In genomic region chr17:50420419-50421112, GRCh38 we compare ENCODE assay signal across 9 cellular contexts. TPM values are rescaled to one million over a fixed set of nuclear protein-coding genes. Genes with fewer than 3 reads are reported as not detected.
DNase-seq lines count a peak whose midpoint lies in the region; ATAC-seq and TF ChIP-seq lines count a peak whose summit lies in the region.
"Had no signal": no experiment of that assay in that cellular context is flagged by ENCODE, and none has a peak within 500 bp of the region (broad histone marks: within the 10 kb centered on the region; RNA-seq: fewer than 3 reads in every experiment).

No MANE protein-coding gene starts in this region.

- no peaks in the 10 kb centered on the region for H4K20me1 ChIP-seq in DND-41 (ENCODE audit: insufficient read depth, low read length)
- no peaks in the 10 kb centered on the region for H4K20me1 ChIP-seq in OCI-LY1 (ENCODE audit: insufficient read depth, low read length)

- H3K9me3 ChIP-seq in DND-41 (ENCODE audit: insufficient read depth, low read length, severe bottlenecking) (peaks cover 4% of the 10 kb centered on the region), OCI-LY1 (ENCODE audit: low read length) (no peaks in the 10 kb centered on the region), esophagus muscularis mucosa (no peaks in the 10 kb centered on the region), psoas muscle (no peaks in the 10 kb centered on the region), ovary (no peaks in the 10 kb centered on the region)

- TF ChIP-seq POLR2A in esophagus muscularis mucosa (IDR thresholded peaks at IDR 0.05; ENCODE audit: low read depth) (no peak), ovary (IDR thresholded peaks at IDR 0.05) (no peak)

- H3F3A ChIP-seq in OCI-LY1 (ENCODE audit: insufficient read depth, low read length): no peaks in the 10 kb centered on the region

- DNase-seq in DND-41 (no peak), esophagus muscularis mucosa (ENCODE audit: extremely low spot score) (no peak), psoas muscle (no peak), dedifferentiated amniotic fluid mesenchymal stem cell (ENCODE audit: extremely low spot score) (no peak), ovary (no peak), nucleus accumbens (lab: John Stamatoyannopoulos, UW) (no peak)
- DNase-seq in activated CD4-positive, CD25-positive, alpha-beta regulatory T cell treated with anti-CD3 and anti-CD28 coated beads, Interleukin-2, amount 50 U/mL, for 72 hours: no peak

- TF ChIP-seq CTCF in DND-41 (IDR thresholded peaks at IDR 0.05; ENCODE audit: borderline replicate concordance, extremely low read depth, low read length, poor library complexity, severe bottlenecking) (no peak), OCI-LY1 (IDR thresholded peaks at IDR 0.05; ENCODE audit: low read length) (no peak), esophagus muscularis mucosa (IDR thresholded peaks at IDR 0.05) (no peak), psoas muscle (IDR thresholded peaks at IDR 0.05) (no peak), ovary (IDR thresholded peaks at IDR 0.05) (no peak)

- H2AFZ ChIP-seq in DND-41 (ENCODE audit: low read depth, low read length) (peak overlapping the region; percentile 80), OCI-LY1 (ENCODE audit: low read length) (no peak overlapping the region)

- no peaks in the 10 kb centered on the region for H3K9me2 ChIP-seq in OCI-LY1 (ENCODE audit: low read depth, low read length)

- H3K27me3 ChIP-seq in DND-41 (ENCODE audit: insufficient read depth, low read length, poor library complexity) (no peaks in the 10 kb centered on the region), OCI-LY1 (ENCODE audit: insufficient read depth, low read length) (no peaks in the 10 kb centered on the region), esophagus muscularis mucosa (no peaks in the 10 kb centered on the region), psoas muscle (ENCODE audit: insufficient read depth in 3 of 3, low read length in 2 of 3) (no peaks in the 10 kb centered on the region), ovary (no peaks in the 10 kb centered on the region)

- H3K4me1 ChIP-seq in DND-41 (ENCODE audit: insufficient read depth, low read length) (peaks cover 53% of the 10 kb centered on the region), OCI-LY1 (ENCODE audit: insufficient read depth, low read length, severe bottlenecking) (peaks cover 16% of the 10 kb centered on the region), esophagus muscularis mucosa (peaks cover 7 to 30% (median 20%) of the 10 kb centered on the region in 4 donors), psoas muscle (peaks cover 7% of the 10 kb centered on the region), ovary (ENCODE audit: insufficient read depth) (peaks cover 8% of the 10 kb centered on the region)

- H3K79me2 ChIP-seq in DND-41 (ENCODE audit: insufficient read depth, low read length): peaks cover 7% of the 10 kb centered on the region
- H3K79me2 ChIP-seq in OCI-LY1 (ENCODE audit: insufficient read depth, low read length): no peaks in the 10 kb centered on the region

- H3K4me3 ChIP-seq in DND-41 (ENCODE audit: low read depth in 1 of 2, low read length in 2 of 2) (peak overlapping the region; percentile 18 to 54; a peak in 3 of 4 replicates), OCI-LY1 (ENCODE audit: low read depth, low read length, poor library complexity, severe bottlenecking) (no peak overlapping the region), esophagus muscularis mucosa (no peak overlapping the region), psoas muscle (no peak overlapping the region), ovary (no peak overlapping the region)

- peak overlapping the region; percentile 85 for H3K27ac ChIP-seq in DND-41 (ENCODE audit: low read length)
- no peak overlapping the region for H3K27ac ChIP-seq in OCI-LY1 (ENCODE audit: low read depth, low read length, poor library complexity, severe bottlenecking)
- H3K27ac ChIP-seq in esophagus muscularis mucosa (replicated peaks in 1 of 4): peak overlapping the region in 3 of 4 donors; percentile 47 to 67 (median 52)
- no peak overlapping the region for H3K27ac ChIP-seq in psoas muscle
- no peak overlapping the region for H3K27ac ChIP-seq in ovary

- ATAC-seq in DND-41 (ENCODE audit: insufficient read depth, low read depth) (no peak), psoas muscle (peak in 3 of 4 donors; percentile 28 to 73 (median 33))

- no peaks in the 10 kb centered on the region for H3K36me3 ChIP-seq in DND-41 (ENCODE audit: insufficient read depth, low read length)
- no peaks in the 10 kb centered on the region for H3K36me3 ChIP-seq in OCI-LY1 (ENCODE audit: insufficient read depth, low read length)
- H3K36me3 ChIP-seq in esophagus muscularis mucosa: no peaks in the 10 kb centered on the region
- H3K36me3 ChIP-seq in psoas muscle (ENCODE audit: insufficient read depth in 1 of 2, low read depth in 1 of 2): no peaks in the 10 kb centered on the region
- H3K36me3 ChIP-seq in ovary: no peaks in the 10 kb centered on the region

- WGBS in esophagus muscularis mucosa: 93% methylated on average over 6 of the region's 6 CpGs
- WGBS in psoas muscle, 3 donors: 76 to 93% (median 80%) methylated on average over 6 of the region's 6 CpGs
- 86 to 97% (median 95%) methylated on average over 6 of the region's 6 CpGs for WGBS in ovary, 3 donors

- no peak for TF ChIP-seq EP300 in esophagus muscularis mucosa (IDR thresholded peaks at IDR 0.05)
- TF ChIP-seq EP300 in ovary (IDR thresholded peaks at IDR 0.05): no peak

- H3K9ac ChIP-seq in DND-41 (ENCODE audit: low read depth, low read length) (peak overlapping the region; percentile 57), OCI-LY1 (ENCODE audit: low read length) (no peak overlapping the region)

- intact Hi-C loops in esophagus muscularis mucosa (cut with DNase I): no loop called here
- intact Hi-C loops in psoas muscle (cut with DNase I): no loop called here
- intact Hi-C loops in ovary (cut with DNase I): no loop called here

- H3K4me2 ChIP-seq in DND-41 (ENCODE audit: insufficient read depth, low read length) (peak overlapping the region; percentile 70), OCI-LY1 (ENCODE audit: low read length) (peak overlapping the region; percentile 66; the same call in 1 of the 2 replicates)
- H3K4me2 ChIP-seq: smooth muscle cell had no signal

RNA-seq across cellular contexts. Expression of gene ACSF2, which starts 5.5 kb away (rescaled TPM):
- total RNA-seq in esophagus muscularis mucosa (1 to 10 TPM; 6.0 to 9.6 (median 8.1) TPM), psoas muscle (10 to 100 TPM; 14.4 to 72.3 (median 44.7) TPM), ovary (10 to 100 TPM; 26.7 to 86.0 (median 49.5) TPM)
- polyA plus RNA-seq in psoas muscle (10 to 100 TPM; 17.0 to 69.7 (median 19.6) TPM), ovary (10 to 100 TPM; 39.1 to 49.5 TPM)

RNA-seq across cellular contexts. Expression of gene LRRC59, which starts 23.2 kb away (rescaled TPM):
- total RNA-seq in esophagus muscularis mucosa (10 to 100 TPM; 41.1 to 68.1 (median 62.1) TPM), psoas muscle (10 to 100 TPM; 15.9 to 53.9 (median 44.7) TPM), ovary (10 to 100 TPM; 18.4 to 64.5 (median 41.0) TPM)
- polyA plus RNA-seq in psoas muscle (100 to 1,000 TPM in 1 of 3 donors, 10 to 100 TPM in 2; 40.8 to 122 (median 90.2) TPM), ovary (10 to 100 TPM; 22.5 to 71.4 TPM)

RNA-seq across cellular contexts. Expression of gene EME1, which starts 47.5 kb away (rescaled TPM):
- total RNA-seq in esophagus muscularis mucosa: not detected
- under 1 TPM in 2 of 4 donors, not detected in 2; 0.15 to 0.32 TPM for total RNA-seq in psoas muscle
- polyA plus RNA-seq in psoas muscle: under 1 TPM; 0.06 to 0.39 (median 0.29) TPM
- 1 to 10 TPM in 2 of 7 donors, under 1 TPM in 5; 0.46 to 1.3 (median 0.88) TPM for total RNA-seq in ovary
- 1 to 10 TPM in 1 of 2 donors, under 1 TPM in 1; 0.63 to 1.4 TPM for polyA plus RNA-seq in ovary

RNA-seq across cellular contexts. Expression of gene MRPL27, which starts 47.6 kb away (rescaled TPM):
- total RNA-seq in esophagus muscularis mucosa: 10 to 100 TPM; 33.6 to 58.8 (median 48.1) TPM
- total RNA-seq in psoas muscle: 100 to 1,000 TPM in 2 of 4 donors, 10 to 100 TPM in 2; 70.7 to 133 (median 95.3) TPM
- 100 to 1,000 TPM; 128 to 468 (median 281) TPM for polyA plus RNA-seq in psoas muscle
- 10 to 100 TPM; 38.7 to 60.2 (median 47.7) TPM for total RNA-seq in ovary
- polyA plus RNA-seq in ovary: 10 to 100 TPM; 53.6 to 74.8 TPM

RNA-seq across cellular contexts. Expression of gene CHAD, which starts 48.1 kb away (rescaled TPM):
- total RNA-seq in esophagus muscularis mucosa (not detected), psoas muscle (under 1 TPM in 3 of 4 donors, not detected in 1; 0.32 to 0.76 (median 0.44) TPM), ovary (under 1 TPM in 6 of 7 donors, not detected in 1; 0.18 to 0.92 (median 0.46) TPM)
- polyA plus RNA-seq in psoas muscle (under 1 TPM in 2 of 3 donors, not detected in 1; 0.09 to 0.42 TPM), ovary (1 to 10 TPM in 1 of 2 donors, under 1 TPM in 1; 0.29 to 2.5 TPM)
- total RNA-seq: smooth muscle cell had no signal

Comparison
In these comparisons a context has a peak if more than half of its experiments do, and no peak if none do; other contexts are left out.
1. H3K27ac ChIP-seq: peak in DND-41 (single experiment) and esophagus muscularis mucosa (3 of 4); none in OCI-LY1 (single experiment), psoas muscle (single experiment) and ovary (0 of 2).
2. H3K4me3 ChIP-seq: peak in DND-41 (2 of 2); none in OCI-LY1 (single experiment), esophagus muscularis mucosa (0 of 4), psoas muscle (single experiment) and ovary (single experiment).